26 cellular contexts compared by ENCODE assay signal in genomic region chr12:43636706-43637105, GRCh38.
"Had no signal": no experiment of that assay in that cellular context is flagged by ENCODE, and none has a peak within 500 bp of the region (broad histone marks: within the 10 kb centered on the region; RNA-seq: fewer than 3 reads in every experiment).

No MANE protein-coding gene starts in this region.

- H3K4me3 ChIP-seq: hepatocyte, left ventricle myocardium inferior, lung, pancreas, prostate gland, right atrium auricular region, skin epidermis, spleen, suprapubic skin, thoracic aorta, tibial artery, upper lobe of right lung had no signal

- H3K27me3 ChIP-seq: hepatocyte, pancreas, right atrium auricular region, spleen, suprapubic skin, tibial artery, upper lobe of right lung had no signal

- FAIRE-seq: pancreas, urothelium cell line had no signal

- H3K27ac Mint-ChIP-seq: memory B cell; naive thymus-derived CD8-positive, alpha-beta T cell; nephron; stimulated activated effector memory CD8-positive, alpha-beta T cell treated with anti-CD3 and anti-CD28 coated beads, Interleukin-12 subunit alpha, Interleukin-12 subunit beta, amount 100 ng/mL, for 72 hours; stimulated activated naive CD8-positive, alpha-beta T cell treated with anti-CD3 and anti-CD28 coated beads, Interleukin-15, Interleukin-2, amounts not matched to agents 100 ng/mL and 50 ng/mL, for 24 hours had no signal

- ATAC-seq: naive thymus-derived CD8-positive, alpha-beta T cell; pancreas; sciatic nerve; stimulated activated effector memory CD8-positive, alpha-beta T cell treated with anti-CD3 and anti-CD28 coated beads, Interleukin-12 subunit alpha, Interleukin-12 subunit beta, amount 100 ng/mL, for 72 hours; upper lobe of right lung had no signal

- H3K36me3 ChIP-seq: left ventricle myocardium inferior, pancreas, prostate gland, right atrium auricular region, spleen, suprapubic skin, thoracic aorta, tibial artery, upper lobe of right lung had no signal

- H3K36me3 Mint-ChIP-seq: memory B cell; naive thymus-derived CD8-positive, alpha-beta T cell; stimulated activated effector memory CD8-positive, alpha-beta T cell treated with anti-CD3 and anti-CD28 coated beads, Interleukin-12 subunit alpha, Interleukin-12 subunit beta, amount 100 ng/mL, for 72 hours had no signal

- H3K4me3 Mint-ChIP-seq: memory B cell; naive thymus-derived CD8-positive, alpha-beta T cell; nephron; neural crest cell; stimulated activated effector memory CD8-positive, alpha-beta T cell treated with anti-CD3 and anti-CD28 coated beads, Interleukin-12 subunit alpha, Interleukin-12 subunit beta, amount 100 ng/mL, for 72 hours; stimulated activated naive CD8-positive, alpha-beta T cell treated with anti-CD3 and anti-CD28 coated beads, Interleukin-15, Interleukin-2, amounts not matched to agents 100 ng/mL and 50 ng/mL, for 24 hours had no signal

- H3K4me1 Mint-ChIP-seq: memory B cell; naive thymus-derived CD8-positive, alpha-beta T cell; nephron; neural crest cell; stimulated activated effector memory CD8-positive, alpha-beta T cell treated with anti-CD3 and anti-CD28 coated beads, Interleukin-12 subunit alpha, Interleukin-12 subunit beta, amount 100 ng/mL, for 72 hours had no signal

- H3K9me3 ChIP-seq: left ventricle myocardium inferior, pancreas, prostate gland, right atrium auricular region, spleen, suprapubic skin, thoracic aorta, tibial artery, upper lobe of right lung had no signal

- H3K4me1 ChIP-seq: left ventricle myocardium inferior, pancreas, prostate gland, right atrium auricular region, spleen, suprapubic skin, tibial artery, upper lobe of right lung had no signal

- DNase-seq: islet precursor cell; left ventricle myocardium inferior; naive thymus-derived CD8-positive, alpha-beta T cell; nucleus accumbens; pancreas; posterior cingulate gyrus; spleen; stimulated activated CD4-positive, alpha-beta T cell treated with anti-CD3 and anti-CD28 coated beads, Interleukin-4, amount 100 ng/mL, for 24 hours; stimulated activated naive CD4-positive, alpha-beta T cell; tibial artery; trophoblast cell; upper lobe of right lung had no signal
